8 cellular contexts compared by ENCODE assay signal in the genomic region with DNA sequence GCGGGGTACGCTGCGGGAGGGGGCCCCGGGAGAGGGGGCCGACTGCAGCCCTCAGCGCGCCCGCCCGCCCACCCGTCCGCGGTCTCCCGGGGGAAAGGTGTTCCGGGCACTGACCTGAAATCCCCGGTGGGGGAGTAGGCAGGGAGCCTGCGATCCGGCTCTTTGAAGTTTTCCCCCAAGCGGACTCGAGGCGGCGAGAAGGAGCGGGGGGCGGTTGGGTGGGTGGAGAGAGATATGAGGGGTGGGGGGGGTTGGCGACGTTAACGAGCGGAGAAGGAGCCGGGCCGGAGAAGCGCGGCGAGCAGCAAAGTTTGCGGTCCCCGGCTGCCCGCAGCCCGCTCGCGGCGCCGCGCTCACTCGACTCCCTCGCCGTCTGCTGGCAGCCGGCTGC. TPM values are rescaled to one million over a fixed set of nuclear protein-coding genes. Genes with fewer than 3 reads are reported as not detected.
DNase-seq lines count a peak whose midpoint lies in the region; ATAC-seq, FAIRE-seq and TF ChIP-seq lines count a peak whose summit lies in the region.

No MANE protein-coding gene starts in this region.

- no peak for DNase-seq in left ventricle myocardium inferior
- no peak for DNase-seq in Right ventricle myocardium superior
- no peak for DNase-seq in HepG2 (ENCODE audit: low spot score)
- DNase-seq in thyroid gland: peak; percentile 15 to 21
- no peak for DNase-seq in NCI-H526 treated with DMSO at 0.1 percent for 48 hours (lab: John Stamatoyannopoulos, UW)
- DNase-seq in GM10266 (ENCODE audit: extremely low spot score): no peak

- peaks cover 25% of the 10 kb centered on the region for H3K4me1 ChIP-seq in left ventricle myocardium inferior
- peaks cover 43% of the 10 kb centered on the region for H3K4me1 ChIP-seq in HepG2 (ENCODE audit: insufficient read depth, low read length)
- peaks cover 12 to 19% of the 10 kb centered on the region in 2 donors for H3K4me1 ChIP-seq in thyroid gland

- no peak for FAIRE-seq in HepG2 (lab: Jason Lieb, UNC)

- H2AFZ ChIP-seq in HepG2 (ENCODE audit: low read length): no peak overlapping the region

- no peaks in the 10 kb centered on the region for H3K9me3 Mint-ChIP-seq in activated naive CD8-positive, alpha-beta T cell (ENCODE audit: low read depth)

- H3K79me2 ChIP-seq in HepG2 (ENCODE audit: insufficient read depth, low read length): peaks cover 44% of the 10 kb centered on the region

- POLR2A ChIA-PET in HepG2 (lab: Yijun Ruan, JAX): interaction anchor here (0.9 to 4.6 kb wide), 12 partner anchors 9 to 87 kb away, joined by 4 to 41 read pairs (median 10); no protein-coding TSS in a partner anchor

- in situ Hi-C loops in HepG2 (cut with HindIII; ENCODE audit: extremely low pct_ligation_motif_present, low pct_unique_long_range_greater_than_20kb): no loop called here

- H3K27ac Mint-ChIP-seq in activated naive CD8-positive, alpha-beta T cell: no peak overlapping the region

- peaks cover 32% of the 10 kb centered on the region for H3K4me1 Mint-ChIP-seq in activated naive CD8-positive, alpha-beta T cell (ENCODE audit: low read depth)

- peak overlapping the region; percentile 85 for H3K4me3 Mint-ChIP-seq in activated naive CD8-positive, alpha-beta T cell

- H3K27me3 Mint-ChIP-seq in activated naive CD8-positive, alpha-beta T cell: no peaks in the 10 kb centered on the region

- TF ChIP-seq RAD21 in HepG2 (CRISPR knock-in tag; IDR thresholded peaks at IDR 0.05): no peak

- no CpG with 5 or more reads among the region's 45 CpGs for WGBS in HepG2 (ENCODE audit: low lambda C conversion rate)
- 0% methylated on average over 4 to 6 of the region's 45 CpGs for WGBS in thyroid gland, 2 donors

- no peak for TF ChIP-seq EP300 in HepG2 (IDR thresholded peaks at IDR 0.05; ENCODE audit: low read depth in 2 of 2, low read length in 2 of 2)
- no peak for TF ChIP-seq EP300 in HepG2 (CRISPR knock-in tag; IDR thresholded peaks at IDR 0.05; ENCODE audit: borderline replicate concordance)

- H3K4me3 ChIP-seq in left ventricle myocardium inferior: peak overlapping the region; percentile 86
- peak overlapping the region; percentile 69 to 75 (median 73); a peak in 4 of 6 replicates for H3K4me3 ChIP-seq in HepG2 (replicated peaks in 1 of 3; ENCODE audit: insufficient read depth in 1 of 3, low read depth in 2 of 3, low read length in 3 of 3)
- peak overlapping the region in 2 of 3 donors; percentile 39 to 54 for H3K4me3 ChIP-seq in thyroid gland (replicated peaks in 1 of 3)

- CTCF ChIA-PET in HepG2 (lab: Yijun Ruan, JAX; ENCODE audit: low intra/inter-chr PET ratio, low total read pairs): no interaction called here

- peak overlapping the region; percentile 12; the same call in 1 of the 2 replicates for H3K4me2 ChIP-seq in HepG2 (ENCODE audit: low read depth, low read length)

- H3K27ac ChIP-seq in left ventricle myocardium inferior (replicated peaks) (peak overlapping the region; percentile 93), HepG2 (ENCODE audit: extremely low read length, insufficient read depth, low read length) (no peak overlapping the region), thyroid gland (peak overlapping the region; percentile 67 to 80 (median 75))

- H3K9ac ChIP-seq in HepG2 (ENCODE audit: insufficient read depth, low read depth, low read length): peak overlapping the region; percentile 65; the same call in 1 of the 2 replicates

- TF ChIP-seq CTCF in left ventricle myocardium inferior (IDR thresholded peaks at IDR 0.05; ENCODE audit: borderline replicate concordance) (no peak), HepG2 (CRISPR knock-in tag; IDR thresholded peaks at IDR 0.05) (no peak), thyroid gland (IDR thresholded peaks at IDR 0.05) (no peak), GM10266 (IDR thresholded peaks at IDR 0.05; ENCODE audit: control insufficient read depth, insufficient read depth, low read depth, missing control alignments) (no peak)

- intact Hi-C loops in left ventricle myocardium inferior (cut with micrococcal nuclease): loop anchor here (10.0 kb wide), 1 partner anchor 48 kb away; no protein-coding TSS in a partner anchor
- intact Hi-C loops in Right ventricle myocardium superior (cut with DNase I): loop anchor here (5.0 to 10.0 kb wide), 3 partner anchors 55 to 362 kb away; no protein-coding TSS in a partner anchor
- intact Hi-C loops in HepG2 (cut with micrococcal nuclease; ENCODE audit: unreplicated experiment): loop anchor here (5.0 kb wide), 1 partner anchor 85 kb away; no protein-coding TSS in a partner anchor
- intact Hi-C loops in thyroid gland (cut with DNase I): loop anchor here (5.0 kb wide), 1 partner anchor 50 kb away; no protein-coding TSS in a partner anchor

- no peak for TF ChIP-seq POLR2A in HepG2 (IDR thresholded peaks at IDR 0.05; ENCODE audit: insufficient read depth in 1 of 2, low read depth in 2 of 2, low read length in 2 of 2)
- no peak for TF ChIP-seq POLR2A in thyroid gland (IDR thresholded peaks at IDR 0.05)

- H4K20me1 ChIP-seq in HepG2 (ENCODE audit: insufficient read depth, low read length): peaks cover 34% of the 10 kb centered on the region

- H3K36me3 Mint-ChIP-seq in activated naive CD8-positive, alpha-beta T cell: no peaks in the 10 kb centered on the region

- ATAC-seq in Right ventricle myocardium superior (ENCODE audit: poor library complexity) (no peak), HepG2 (no peak), GM18502 (IDR thresholded peaks at IDR 0.05; ENCODE audit: poor library complexity, unreplicated experiment) (no peak)

- BruUV-seq in HepG2 (replicated peaks; lab: Mats Ljungman, UMichigan): no TSS peak

- H3K9me3 ChIP-seq in left ventricle myocardium inferior (replicated peaks) (no peaks in the 10 kb centered on the region), HepG2 (ENCODE audit: low read length) (no peaks in the 10 kb centered on the region), thyroid gland (no peaks in the 10 kb centered on the region)

- no peaks in the 10 kb centered on the region for H3K36me3 ChIP-seq in left ventricle myocardium inferior
- H3K36me3 ChIP-seq in HepG2 (replicated peaks in 1 of 2; ENCODE audit: control insufficient read depth in 1 of 2, insufficient read depth in 2 of 2, low read length in 2 of 2): no peaks in the 10 kb centered on the region
- H3K36me3 ChIP-seq in thyroid gland: no peaks in the 10 kb centered on the region

- no peaks in the 10 kb centered on the region for H3K27me3 ChIP-seq in left ventricle myocardium inferior (ENCODE audit: low read depth)
- H3K27me3 ChIP-seq in HepG2 (ENCODE audit: control insufficient read depth in 1 of 2, insufficient read depth in 2 of 2, low read length in 2 of 2): no peaks in the 10 kb centered on the region
- peaks cover 6% of the 10 kb centered on the region for H3K27me3 ChIP-seq in thyroid gland

TF ChIP-seq in HepG2, 621 proteins besides CTCF, POLR2A, EP300 and RAD21:
- TF ChIP-seq ZNF563 (CRISPR knock-in tag; IDR thresholded peaks at IDR 0.05): 0 out of 2 replicates have a peak, but pooled peaks have one; percentile 2
- no peak for TF ChIP-seq ATM (IDR thresholded peaks at IDR 0.05; ENCODE audit: borderline replicate concordance)

RNA-seq across cellular contexts. Expression of a gene that starts 0.7 kb away (rescaled TPM):
- total RNA-seq in left ventricle myocardium inferior (15.1 TPM), Right ventricle myocardium superior (14.0 TPM), HepG2 (2016; rRNA removed; fragmentation: Illumina TruSeq; extraction: Trizol) (15.2 and 18.6 TPM in 2 replicates), thyroid gland (10 to 100 TPM; 30.9 to 67.4 (median 42.4) TPM)
- total RNA-seq in HepG2 (2016; cell fraction: cytosol; rRNA removed; fragmentation: Illumina TruSeq; extraction: Trizol; ENCODE audit: low read depth): 3.2 and 4.8 TPM in 2 replicates
- 13.9 and 15.9 TPM in 2 replicates for total RNA-seq in HepG2 (2016; cell fraction: insoluble cytoplasmic fraction; rRNA removed; fragmentation: Illumina TruSeq; extraction: Trizol)
- 7.4 and 7.6 TPM in 2 replicates for total RNA-seq in HepG2 (2016; cell fraction: membrane; rRNA removed; fragmentation: Illumina TruSeq; extraction: Trizol)
- total RNA-seq in HepG2 (2016; cell fraction: nucleus; rRNA removed; fragmentation: Illumina TruSeq; extraction: Trizol): 18.8 and 25.8 TPM in 2 replicates
- 14.3 and 15.2 TPM in 2 replicates for polyA plus RNA-seq in HepG2 (2011; rRNA removed)
- polyA plus RNA-seq in HepG2 (2011; cell fraction: cytosol; rRNA removed): 11.5 and 13.8 TPM in 2 replicates
- 30.4 and 30.6 TPM in 2 replicates for polyA plus RNA-seq in HepG2 (2011; cell fraction: nucleus; rRNA removed)
- polyA plus RNA-seq in HepG2 (2012): 27.3 and 29.3 TPM in 2 replicates
- polyA plus RNA-seq in HepG2 (2016; cell fraction: cytosol; fragmentation: Illumina TruSeq; extraction: Trizol; ENCODE audit: low read depth): 1.2 and 1.3 TPM in 2 replicates
- polyA plus RNA-seq in HepG2 (2016; cell fraction: insoluble cytoplasmic fraction; fragmentation: Illumina TruSeq; extraction: Trizol; ENCODE audit: low read depth): 17.4 and 18.4 TPM in 2 replicates
- polyA plus RNA-seq in HepG2 (2016; cell fraction: membrane; fragmentation: Illumina TruSeq; extraction: Trizol; ENCODE audit: low read depth): 1.3 and 1.9 TPM in 2 replicates
- polyA plus RNA-seq in HepG2 (2016; cell fraction: nucleus; fragmentation: Illumina TruSeq; extraction: Trizol; ENCODE audit: insufficient read depth, low read depth): 27.4 and 28.9 TPM in 2 replicates
- 18.3 and 32.5 TPM in 2 replicates for polyA minus RNA-seq in HepG2 (2011; rRNA and poly(A)+ RNA removed; ENCODE audit: low replicate concordance)
- 40.3 and 40.4 TPM in 2 replicates for polyA minus RNA-seq in HepG2 (2011; cell fraction: cytosol; rRNA and poly(A)+ RNA removed)
- polyA minus RNA-seq in HepG2 (2011; cell fraction: nucleus; rRNA and poly(A)+ RNA removed): 31.8 TPM in 2 replicates

Comparison
In these comparisons a context has a peak if more than half of its experiments do, and no peak if none do; other contexts are left out.
1. DNase-seq: peak in thyroid gland (2 of 2); none in left ventricle myocardium inferior (single experiment), Right ventricle myocardium superior (single experiment), HepG2 (single experiment), NCI-H526 treated with DMSO at 0.1 percent for 48 hours (single experiment) and GM10266 (single experiment).
2. Peak in every context shown above with its lines, with median percentiles within 50 percentile points of each other: H3K4me3 ChIP-seq.